In the genomic region with DNA sequence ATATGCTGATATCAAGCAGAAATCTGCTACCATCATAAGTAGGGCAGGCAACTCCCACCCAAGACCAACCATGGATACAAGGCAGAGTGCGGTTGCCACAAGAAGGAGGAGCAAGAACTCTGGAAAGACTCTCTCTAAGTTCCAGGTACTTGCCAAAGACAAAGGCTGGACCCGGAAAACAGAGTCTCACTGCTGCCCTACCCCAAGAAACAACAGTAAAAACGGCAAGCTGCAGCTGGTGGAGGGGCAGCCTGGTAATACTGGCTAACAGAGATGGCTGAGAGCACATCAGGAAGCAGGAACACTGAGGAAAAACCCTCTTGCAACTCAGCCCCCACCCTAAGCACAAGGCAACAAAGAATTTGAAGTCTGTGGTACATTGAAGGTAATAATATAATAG, we compare ENCODE assay signal across 36 cellular contexts. TPM values are rescaled to one million over a fixed set of nuclear protein-coding genes. Genes with fewer than 3 reads are reported as not detected.
"Had no signal": no experiment of that assay in that cellular context is flagged by ENCODE, and none has a peak within 500 bp of the region (broad histone marks: within the 10 kb centered on the region; RNA-seq: fewer than 3 reads in every experiment).

No MANE protein-coding gene starts in this region.

- H3K27ac Mint-ChIP-seq: activated CD4-positive, alpha-beta memory T cell treated with anti-CD3 and anti-CD28 coated beads for 36 hours; activated CD4-positive, alpha-beta T cell treated with anti-CD3 and anti-CD28 coated beads for 36 hours; activated CD4-positive, alpha-beta T cell treated with anti-CD3 and anti-CD28 coated beads, Interleukin-2, amount 10 ng/mL, durations not matched to agents 24 days and 14 days; activated CD8-positive, alpha-beta memory T cell treated with anti-CD3 and anti-CD28 coated beads, Interleukin-2, amount 10 ng/mL, durations not matched to agents 7 days and 5 days; activated CD8-positive, alpha-beta T cell treated with anti-CD3 and anti-CD28 coated beads, Interleukin-2, amount 10 ng/mL, durations not matched to agents 7 days and 5 days; activated naive CD4-positive, alpha-beta T cell treated with anti-CD3 and anti-CD28 coated beads for 36 hours; activated naive CD4-positive, alpha-beta T cell treated with anti-CD3 and anti-CD28 coated beads, Interleukin-2, amount 50 U/mL, for 24 hours; activated naive CD8-positive, alpha-beta T cell treated with anti-CD3 and anti-CD28 coated beads for 36 hours; activated naive CD8-positive, alpha-beta T cell treated with anti-CD3 and anti-CD28 coated beads, Interleukin-2, amount 50 U/mL, for 24 hours; activated T-helper 1 cell treated with anti-CD3 and anti-CD28 coated beads, Interleukin-12 subunit alpha, Interleukin-12 subunit beta, Interleukin-2, Interleukin-4 antibody, amounts not matched to agents 30 ng/mL and 10 ng/mL and 1 ng/mL, durations not matched to agents 14 hours and 24 hours and 36 hours; activated T-helper 2 cell treated with anti-CD3 and anti-CD28 coated beads, Interferon-gamma antibody, Interleukin-2, Interleukin-4, amounts not matched to agents 10 μg/mL and 5 μg/mL and 100 μg/mL, durations not matched to agents 14 hours and 24 hours and 36 hours; brain; effector memory CD8-positive, alpha-beta T cell had no signal

- H3K4me3 Mint-ChIP-seq: activated CD4-positive, alpha-beta memory T cell treated with anti-CD3 and anti-CD28 coated beads for 36 hours; activated CD4-positive, alpha-beta T cell treated with anti-CD3 and anti-CD28 coated beads for 36 hours; activated CD4-positive, alpha-beta T cell treated with anti-CD3 and anti-CD28 coated beads, Interleukin-2, amount 10 ng/mL, durations not matched to agents 24 days and 14 days; activated CD8-positive, alpha-beta memory T cell treated with anti-CD3 and anti-CD28 coated beads, Interleukin-2, amount 10 ng/mL, durations not matched to agents 7 days and 5 days; activated CD8-positive, alpha-beta T cell treated with anti-CD3 and anti-CD28 coated beads, Interleukin-2, amount 10 ng/mL, durations not matched to agents 7 days and 5 days; activated naive CD4-positive, alpha-beta T cell treated with anti-CD3 and anti-CD28 coated beads for 36 hours; activated naive CD4-positive, alpha-beta T cell treated with anti-CD3 and anti-CD28 coated beads, Interleukin-2, amount 50 U/mL, for 24 hours; activated naive CD8-positive, alpha-beta T cell treated with anti-CD3 and anti-CD28 coated beads for 36 hours; activated naive CD8-positive, alpha-beta T cell treated with anti-CD3 and anti-CD28 coated beads, Interleukin-2, amount 50 U/mL, for 24 hours; activated T-helper 1 cell treated with anti-CD3 and anti-CD28 coated beads, Interleukin-12 subunit alpha, Interleukin-12 subunit beta, Interleukin-2, Interleukin-4 antibody, amounts not matched to agents 30 ng/mL and 10 ng/mL and 1 ng/mL, durations not matched to agents 14 hours and 24 hours and 36 hours; brain; effector memory CD8-positive, alpha-beta T cell had no signal

- H3K4me1 ChIP-seq: adrenal gland, ascending aorta, breast epithelium, esophagus muscularis mucosa, foreskin keratinocyte, gastroesophageal sphincter had no signal

- H3K4me1 Mint-ChIP-seq: activated CD4-positive, alpha-beta T cell treated with anti-CD3 and anti-CD28 coated beads for 36 hours; activated CD4-positive, alpha-beta T cell treated with anti-CD3 and anti-CD28 coated beads, Interleukin-2, amount 10 ng/mL, durations not matched to agents 24 days and 14 days; activated CD8-positive, alpha-beta memory T cell treated with anti-CD3 and anti-CD28 coated beads, Interleukin-2, amount 10 ng/mL, durations not matched to agents 7 days and 5 days; activated naive CD4-positive, alpha-beta T cell treated with anti-CD3 and anti-CD28 coated beads, Interleukin-2, amount 50 U/mL, for 24 hours; activated naive CD8-positive, alpha-beta T cell treated with anti-CD3 and anti-CD28 coated beads for 36 hours; activated naive CD8-positive, alpha-beta T cell treated with anti-CD3 and anti-CD28 coated beads, Interleukin-2, amount 50 U/mL, for 24 hours; brain had no signal

- H3K27me3 ChIP-seq: adrenal gland, ascending aorta, breast epithelium, cardiac muscle cell, esophagus muscularis mucosa, foreskin keratinocyte, gastroesophageal sphincter had no signal

- DNase-seq: activated CD4-positive, alpha-beta memory T cell treated with anti-CD3 and anti-CD28 coated beads for 36 hours; activated CD4-positive, alpha-beta T cell treated with anti-CD3 and anti-CD28 coated beads for 36 hours; activated CD4-positive, alpha-beta T cell treated with anti-CD3 and anti-CD28 coated beads, Interleukin-2, amount 10 ng/mL, durations not matched to agents 24 days and 14 days; activated CD4-positive, CD25-positive, alpha-beta regulatory T cell; activated CD4-positive, CD25-positive, alpha-beta regulatory T cell treated with anti-CD3 and anti-CD28 coated beads, Interleukin-2, amount 50 U/mL, for 72 hours; activated CD8-positive, alpha-beta memory T cell treated with anti-CD3 and anti-CD28 coated beads, Interleukin-2, amount 10 ng/mL, durations not matched to agents 7 days and 5 days; activated CD8-positive, alpha-beta memory T cell treated with anti-CD3 and anti-CD28 coated beads, Interleukin-2, amount 50 U/mL, for 4 hours; activated CD8-positive, alpha-beta T cell treated with anti-CD3 and anti-CD28 coated beads, Interleukin-2, amount 10 ng/mL, durations not matched to agents 7 days and 5 days; activated effector memory CD4-positive, alpha-beta T cell treated with anti-CD3 and anti-CD28 coated beads, Interleukin-2, amount 50 U/mL, for 16 hours; activated naive CD4-positive, alpha-beta T cell treated with anti-CD3 and anti-CD28 coated beads for 36 hours; activated naive CD8-positive, alpha-beta T cell treated with anti-CD3 and anti-CD28 coated beads for 36 hours; activated naive CD8-positive, alpha-beta T cell treated with anti-CD3 and anti-CD28 coated beads, Interleukin-2, amount 50 U/mL, for 24 hours; activated T-cell treated with anti-CD3 and anti-CD28 coated beads, Interleukin-2, amount 50 U/mL, for 1 hour; activated T-cell treated with anti-CD3 and anti-CD28 coated beads, Interleukin-2, amount 50 U/mL, for 48 hours; adrenal gland; central memory CD4-positive, alpha-beta T cell; cerebellar nuclear complex; dermis blood vessel endothelial cell; effector CD4-positive, alpha-beta T cell; effector memory CD8-positive, alpha-beta T cell; erythroblast; foreskin keratinocyte; T-helper 2 cell had no signal

- H3K36me3 Mint-ChIP-seq: activated CD4-positive, alpha-beta memory T cell treated with anti-CD3 and anti-CD28 coated beads for 36 hours; activated CD8-positive, alpha-beta memory T cell treated with anti-CD3 and anti-CD28 coated beads, Interleukin-2, amount 10 ng/mL, durations not matched to agents 7 days and 5 days; activated naive CD4-positive, alpha-beta T cell treated with anti-CD3 and anti-CD28 coated beads, Interleukin-2, amount 50 U/mL, for 24 hours; activated naive CD8-positive, alpha-beta T cell treated with anti-CD3 and anti-CD28 coated beads for 36 hours; brain had no signal

- H3K4me3 ChIP-seq: adrenal gland, ascending aorta, breast epithelium, cardiac muscle cell, coronary artery, esophagus muscularis mucosa, gastroesophageal sphincter had no signal

- ATAC-seq: activated CD4-positive, alpha-beta T cell treated with anti-CD3 and anti-CD28 coated beads for 36 hours; activated CD8-positive, alpha-beta memory T cell treated with anti-CD3 and anti-CD28 coated beads, Interleukin-2, amount 10 ng/mL, durations not matched to agents 7 days and 5 days; activated CD8-positive, alpha-beta T cell treated with anti-CD3 and anti-CD28 coated beads, Interleukin-2, amount 10 ng/mL, durations not matched to agents 7 days and 5 days; activated naive CD8-positive, alpha-beta T cell treated with anti-CD3 and anti-CD28 coated beads, Interleukin-2, amount 50 U/mL, for 24 hours; effector memory CD8-positive, alpha-beta T cell; foreskin keratinocyte; gastroesophageal sphincter had no signal

- H3K36me3 ChIP-seq: adrenal gland, ascending aorta, breast epithelium, cardiac muscle cell, esophagus muscularis mucosa, gastroesophageal sphincter had no signal

- H3K27ac ChIP-seq: adrenal gland, ascending aorta, breast epithelium, cardiac muscle cell, coronary artery, esophagus muscularis mucosa, foreskin keratinocyte, gastroesophageal sphincter had no signal

- H3K9me3 Mint-ChIP-seq: activated CD4-positive, alpha-beta memory T cell treated with anti-CD3 and anti-CD28 coated beads for 36 hours; activated CD4-positive, alpha-beta T cell treated with anti-CD3 and anti-CD28 coated beads, Interleukin-2, amount 10 ng/mL, durations not matched to agents 24 days and 14 days; activated naive CD4-positive, alpha-beta T cell treated with anti-CD3 and anti-CD28 coated beads for 36 hours; activated naive CD4-positive, alpha-beta T cell treated with anti-CD3 and anti-CD28 coated beads, Interleukin-2, amount 50 U/mL, for 24 hours; activated naive CD8-positive, alpha-beta T cell treated with anti-CD3 and anti-CD28 coated beads for 36 hours; activated T-helper 1 cell treated with anti-CD3 and anti-CD28 coated beads, Interleukin-12 subunit alpha, Interleukin-12 subunit beta, Interleukin-2, Interleukin-4 antibody, amounts not matched to agents 30 ng/mL and 10 ng/mL and 1 ng/mL, durations not matched to agents 14 hours and 24 hours and 36 hours; activated T-helper 2 cell treated with anti-CD3 and anti-CD28 coated beads, Interferon-gamma antibody, Interleukin-2, Interleukin-4, amounts not matched to agents 10 μg/mL and 5 μg/mL and 100 μg/mL, durations not matched to agents 14 hours and 24 hours and 36 hours had no signal

- H3K9me3 ChIP-seq: adrenal gland, ascending aorta, breast epithelium, esophagus muscularis mucosa, gastroesophageal sphincter had no signal

- H3K27me3 Mint-ChIP-seq: activated CD4-positive, alpha-beta memory T cell treated with anti-CD3 and anti-CD28 coated beads for 36 hours; activated CD4-positive, alpha-beta T cell treated with anti-CD3 and anti-CD28 coated beads, Interleukin-2, amount 10 ng/mL, durations not matched to agents 24 days and 14 days; activated CD8-positive, alpha-beta memory T cell treated with anti-CD3 and anti-CD28 coated beads, Interleukin-2, amount 10 ng/mL, durations not matched to agents 7 days and 5 days; activated naive CD8-positive, alpha-beta T cell treated with anti-CD3 and anti-CD28 coated beads for 36 hours; effector memory CD8-positive, alpha-beta T cell had no signal

RNA-seq across cellular contexts. Expression of a gene that starts 27.7 kb away (rescaled TPM):
- total RNA-seq: activated CD4-positive, alpha-beta memory T cell treated with anti-CD3 and anti-CD28 coated beads for 36 hours; activated CD4-positive, alpha-beta T cell treated with anti-CD3 and anti-CD28 coated beads for 36 hours; activated CD4-positive, alpha-beta T cell treated with anti-CD3 and anti-CD28 coated beads, Interleukin-2, amount 10 ng/mL, durations not matched to agents 24 days and 14 days; activated CD8-positive, alpha-beta memory T cell treated with anti-CD3 and anti-CD28 coated beads for 36 hours; activated CD8-positive, alpha-beta memory T cell treated with anti-CD3 and anti-CD28 coated beads, Interleukin-2, amount 10 ng/mL, durations not matched to agents 7 days and 5 days; activated CD8-positive, alpha-beta T cell treated with anti-CD3 and anti-CD28 coated beads, Interleukin-2, amount 10 ng/mL, durations not matched to agents 7 days and 5 days; activated naive CD4-positive, alpha-beta T cell treated with anti-CD3 and anti-CD28 coated beads for 36 hours; activated naive CD8-positive, alpha-beta T cell treated with anti-CD3 and anti-CD28 coated beads for 36 hours; activated T-helper 1 cell treated with anti-CD3 and anti-CD28 coated beads, Interleukin-12 subunit alpha, Interleukin-12 subunit beta, Interleukin-2, Interleukin-4 antibody, amounts not matched to agents 30 ng/mL and 10 ng/mL and 1 ng/mL, durations not matched to agents 14 hours and 24 hours and 36 hours; activated T-helper 2 cell treated with anti-CD3 and anti-CD28 coated beads, Interferon-gamma antibody, Interleukin-2, Interleukin-4, amounts not matched to agents 10 μg/mL and 5 μg/mL and 100 μg/mL, durations not matched to agents 14 hours and 24 hours and 36 hours; ascending aorta; dermis blood vessel endothelial cell; foreskin keratinocyte; glomerular endothelial cell; T-helper 1 cell treated with Interleukin-12 subunit alpha and Interleukin-12 subunit beta and Interleukin-4 antibody, amounts not matched to agents 30 ng/mL and 1 ng/mL, for 36 hours had no signal

RNA-seq across cellular contexts. Expression of a gene that starts 55.1 kb away (rescaled TPM):
- total RNA-seq: activated CD4-positive, alpha-beta memory T cell treated with anti-CD3 and anti-CD28 coated beads for 36 hours; activated CD4-positive, alpha-beta T cell treated with anti-CD3 and anti-CD28 coated beads for 36 hours; activated CD4-positive, alpha-beta T cell treated with anti-CD3 and anti-CD28 coated beads, Interleukin-2, amount 10 ng/mL, durations not matched to agents 24 days and 14 days; activated CD8-positive, alpha-beta memory T cell treated with anti-CD3 and anti-CD28 coated beads for 36 hours; activated CD8-positive, alpha-beta memory T cell treated with anti-CD3 and anti-CD28 coated beads, Interleukin-2, amount 10 ng/mL, durations not matched to agents 7 days and 5 days; activated CD8-positive, alpha-beta T cell treated with anti-CD3 and anti-CD28 coated beads, Interleukin-2, amount 10 ng/mL, durations not matched to agents 7 days and 5 days; activated naive CD4-positive, alpha-beta T cell treated with anti-CD3 and anti-CD28 coated beads for 36 hours; activated naive CD8-positive, alpha-beta T cell treated with anti-CD3 and anti-CD28 coated beads for 36 hours; activated T-helper 1 cell treated with anti-CD3 and anti-CD28 coated beads, Interleukin-12 subunit alpha, Interleukin-12 subunit beta, Interleukin-2, Interleukin-4 antibody, amounts not matched to agents 30 ng/mL and 10 ng/mL and 1 ng/mL, durations not matched to agents 14 hours and 24 hours and 36 hours; activated T-helper 2 cell treated with anti-CD3 and anti-CD28 coated beads, Interferon-gamma antibody, Interleukin-2, Interleukin-4, amounts not matched to agents 10 μg/mL and 5 μg/mL and 100 μg/mL, durations not matched to agents 14 hours and 24 hours and 36 hours; adrenal gland; ascending aorta; cardiac muscle cell; dermis blood vessel endothelial cell; esophagus muscularis mucosa; foreskin keratinocyte; glomerular endothelial cell; T-helper 1 cell treated with Interleukin-12 subunit alpha and Interleukin-12 subunit beta and Interleukin-4 antibody, amounts not matched to agents 30 ng/mL and 1 ng/mL, for 36 hours had no signal
